ENCODE assay signal across 8 cellular contexts in genomic region chr17:82212331-82213250, GRCh38. TPM values are rescaled to one million over a fixed set of nuclear protein-coding genes. Genes with fewer than 3 reads are reported as not detected.
DNase-seq lines count a peak whose midpoint lies in the region; ATAC-seq and TF ChIP-seq lines count a peak whose summit lies in the region.

CCDC57 (minus strand) TSS chr17:82212842; CDS start chr17:82201944, 10,898 bp downstream.

- H3K9me3 ChIP-seq in CD8-positive, alpha-beta T cell (ENCODE audit: low read length), result no peaks in the 10 kb centered on the region
- no peaks in the 10 kb centered on the region for H3K9me3 ChIP-seq in neutrophil
- no peaks in the 10 kb centered on the region for H3K9me3 ChIP-seq in upper lobe of right lung

- H3K4me3 ChIP-seq in CD8-positive, alpha-beta T cell (ENCODE audit: low read depth, low read length), result peak within 1 kb of the TSS; percentile 77
- H3K4me3 ChIP-seq in neutrophil (ENCODE audit: low read depth in 1 of 2, low read length in 1 of 2) (peak within 1 kb of the TSS; percentile 74 to 87), upper lobe of right lung (peak within 1 kb of the TSS; percentile 95)

- ATAC-seq in CD8-positive, alpha-beta T cell, result peak; percentile 54
- ATAC-seq in GM19328 (IDR thresholded peaks at IDR 0.05; ENCODE audit: unreplicated experiment), result peak; percentile 58
- peak; percentile 43 for ATAC-seq in HG03565 (IDR thresholded peaks at IDR 0.05; ENCODE audit: unreplicated experiment)
- peak; percentile 83 for ATAC-seq in upper lobe of right lung

- H3K27ac Mint-ChIP-seq in CD8-positive, alpha-beta T cell, result peak within 1 kb of the TSS; percentile 92

- peaks cover 34% of the 10 kb centered on the region for H3K4me1 ChIP-seq in CD8-positive, alpha-beta T cell (ENCODE audit: insufficient read depth, low read length)
- H3K4me1 ChIP-seq in neutrophil (ENCODE audit: control insufficient read depth in 1 of 2, insufficient read depth in 1 of 2, low read depth in 1 of 2, low read length in 1 of 2) (peaks cover 61 to 63% of the 10 kb centered on the region in 2 experiments), upper lobe of right lung (peaks cover 43% of the 10 kb centered on the region)

- intact Hi-C loops in CD8-positive, alpha-beta T cell (cut with DNase I, micrococcal nuclease), result loop anchor here (1.0 to 2.0 kb wide), 2 partner anchors 16 kb away; partner anchors contain the start of gene SLC16A3 (in 1 of the 2)
- intact Hi-C loops in upper lobe of right lung (cut with DNase I), result no loop called here

- peak within 1 kb of the TSS; percentile 85 for H3K4me3 Mint-ChIP-seq in CD8-positive, alpha-beta T cell

- CTCF ChIA-PET in CD8-positive, alpha-beta T cell (lab: Charles Lee), result interaction anchor here (3.4 kb wide), 1 partner anchor 11 kb away, joined by 15 read pairs; no protein-coding TSS in a partner anchor

- H3K4me1 Mint-ChIP-seq in CD8-positive, alpha-beta T cell (ENCODE audit: low read depth), result peaks cover 34% of the 10 kb centered on the region

- no peak for TF ChIP-seq CTCF in CD8-positive, alpha-beta T cell (IDR thresholded peaks at IDR 0.05)
- TF ChIP-seq CTCF in neutrophil (IDR thresholded peaks at IDR 0.05) (peak; percentile 83), upper lobe of right lung (IDR thresholded peaks at IDR 0.05) (no peak)

- peak in 6 of 7 experiments; percentile 54 to 81 (median 64) for DNase-seq in CD8-positive, alpha-beta T cell
- DNase-seq in RPMI8226, result peak; percentile 89
- peak; percentile 73 for DNase-seq in activated naive CD4-positive, alpha-beta T cell treated with anti-CD3 and anti-CD28 coated beads, Interleukin-2, amount 50 U/mL, for 16 hours
- peak; percentile 84 for DNase-seq in glomerular visceral epithelial cell (ENCODE audit: extremely low spot score)
- DNase-seq in upper lobe of right lung, result peak; percentile 93

- POLR2A ChIA-PET in CD8-positive, alpha-beta T cell (lab: Charles Lee), result interaction anchor here (0.6 to 3.9 kb wide), 4 partner anchors 12 to 86 kb away, joined by 3 to 15 read pairs (median 6); partner anchors contain the start of gene SLC16A3

- H3K36me3 Mint-ChIP-seq in CD8-positive, alpha-beta T cell, result peaks cover 4% of the 10 kb centered on the region

- H3K27me3 Mint-ChIP-seq in CD8-positive, alpha-beta T cell (ENCODE audit: low read depth), result no peaks in the 10 kb centered on the region

- H3K27me3 ChIP-seq in CD8-positive, alpha-beta T cell (ENCODE audit: insufficient read depth, low read length), result no peaks in the 10 kb centered on the region
- H3K27me3 ChIP-seq in neutrophil (no peaks in the 10 kb centered on the region), upper lobe of right lung (no peaks in the 10 kb centered on the region)

- peak within 1 kb of the TSS; percentile 47 for H3K27ac ChIP-seq in CD8-positive, alpha-beta T cell (ENCODE audit: low read depth, low read length)
- peak within 1 kb of the TSS; percentile 100 for H3K27ac ChIP-seq in neutrophil
- H3K27ac ChIP-seq in upper lobe of right lung, result peak within 1 kb of the TSS; percentile 86

- no peaks in the 10 kb centered on the region for H3K9me3 Mint-ChIP-seq in CD8-positive, alpha-beta T cell

- H3K36me3 ChIP-seq in CD8-positive, alpha-beta T cell (ENCODE audit: insufficient read depth, low read length), result no peaks in the 10 kb centered on the region
- H3K36me3 ChIP-seq in neutrophil, result no peaks in the 10 kb centered on the region
- H3K36me3 ChIP-seq in upper lobe of right lung, result no peaks in the 10 kb centered on the region

RNA-seq across cellular contexts. Expression of gene CCDC57, which starts in this region (rescaled TPM):
- 100 to 1,000 TPM; 175 to 184 TPM for total RNA-seq in CD8-positive, alpha-beta T cell
- total RNA-seq in upper lobe of right lung, result 50.5 TPM

Comparison
In these comparisons a context has a peak if more than half of its experiments do, and no peak if none do; other contexts are left out.
1. Peak in every context shown above with its lines: DNase-seq, ATAC-seq, H3K4me3 ChIP-seq and H3K27ac ChIP-seq.
2. H3K27ac ChIP-seq: peak in every context shown above with its lines; median percentile 100 in neutrophil; 86 in upper lobe of right lung; 47 in CD8-positive, alpha-beta T cell.